In the genomic region with DNA sequence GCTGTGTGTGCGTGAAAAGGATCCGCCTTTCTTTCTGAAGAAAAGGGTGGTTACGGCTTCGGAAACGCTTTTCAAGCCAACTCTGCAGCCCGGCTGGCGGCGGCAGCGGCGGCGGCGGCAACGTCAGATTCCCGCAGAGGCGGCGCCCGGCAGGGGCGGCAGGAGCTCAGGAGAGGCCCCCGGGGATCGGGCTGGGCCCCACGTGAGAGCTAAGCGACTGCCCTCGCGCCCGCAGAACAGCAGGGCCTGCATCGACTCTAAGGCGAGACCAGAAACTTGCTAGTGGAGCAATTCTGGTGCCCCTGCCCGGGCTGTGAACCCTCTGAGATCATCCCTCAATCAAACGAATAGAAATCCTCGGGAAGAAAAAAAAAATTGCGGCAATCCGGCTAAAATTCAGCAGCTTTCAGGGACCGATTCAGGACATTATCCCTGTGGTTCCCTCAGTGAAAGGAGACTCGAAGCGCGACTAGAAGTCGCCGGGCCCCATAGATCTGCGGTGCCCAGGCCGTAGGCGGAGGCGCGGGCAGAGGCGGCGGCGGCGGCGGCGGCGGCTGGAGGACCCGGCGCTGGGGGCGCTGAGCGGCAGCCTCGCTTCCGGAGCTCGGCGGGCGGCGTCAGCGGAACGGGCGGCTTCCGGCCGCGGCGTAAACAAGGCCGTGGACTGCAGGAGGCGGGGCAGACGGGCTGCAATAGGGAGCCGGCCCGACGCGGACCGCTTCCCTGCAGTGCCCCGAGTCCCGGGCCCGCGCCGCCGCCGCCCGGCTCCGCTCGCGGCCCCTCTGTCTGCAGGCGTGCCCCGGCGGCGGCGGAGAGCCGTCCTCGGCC, we compare ENCODE assay signal across 8 cellular contexts. TPM values are rescaled to one million over a fixed set of nuclear protein-coding genes. Genes with fewer than 3 reads are reported as not detected.
DNase-seq lines count a peak whose midpoint lies in the region; ATAC-seq and TF ChIP-seq lines count a peak whose summit lies in the region.

A gene with protein sequence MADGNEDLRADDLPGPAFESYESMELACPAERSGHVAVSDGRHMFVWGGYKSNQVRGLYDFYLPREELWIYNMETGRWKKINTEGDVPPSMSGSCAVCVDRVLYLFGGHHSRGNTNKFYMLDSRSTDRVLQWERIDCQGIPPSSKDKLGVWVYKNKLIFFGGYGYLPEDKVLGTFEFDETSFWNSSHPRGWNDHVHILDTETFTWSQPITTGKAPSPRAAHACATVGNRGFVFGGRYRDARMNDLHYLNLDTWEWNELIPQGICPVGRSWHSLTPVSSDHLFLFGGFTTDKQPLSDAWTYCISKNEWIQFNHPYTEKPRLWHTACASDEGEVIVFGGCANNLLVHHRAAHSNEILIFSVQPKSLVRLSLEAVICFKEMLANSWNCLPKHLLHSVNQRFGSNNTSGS (plus strand): TSS at position 681 of the 828 bp plus-strand sequence. CDS start 316 bp downstream, outside the sequence.

- H3K27me3 ChIP-seq in kidney epithelial cell (ENCODE audit: control insufficient read depth, insufficient read depth, low read length): no peaks in the 10 kb centered on the region

- ATAC-seq in GM19035 (IDR thresholded peaks at IDR 0.05; ENCODE audit: unreplicated experiment) (peak; percentile 92), HG03342 (IDR thresholded peaks at IDR 0.05; ENCODE audit: unreplicated experiment) (peak; percentile 91)
- ATAC-seq in activated CD4-positive, CD25-positive, alpha-beta regulatory T cell treated with anti-CD3 and anti-CD28 coated beads, Interleukin-2, amount 50 U/mL, for 24 hours: peak; percentile 84 to 86
- peak; percentile 83 for ATAC-seq in central memory CD8-positive, alpha-beta T cell (replicated peaks; ENCODE audit: extremely low read depth, poor library complexity, severe bottlenecking)

- peak within 1 kb of the TSS; percentile 97 for H3K27ac Mint-ChIP-seq in central memory CD8-positive, alpha-beta T cell (ENCODE audit: low read depth)

- no peaks in the 10 kb centered on the region for H3K9me3 Mint-ChIP-seq in central memory CD8-positive, alpha-beta T cell

- peak within 1 kb of the TSS; percentile 94 for H3K4me3 Mint-ChIP-seq in central memory CD8-positive, alpha-beta T cell

- TF ChIP-seq CTCF in kidney epithelial cell (IDR thresholded peaks at IDR 0.05; ENCODE audit: insufficient read depth, low read length, poor library complexity, severe bottlenecking): no peak

- DNase-seq in Ammon's horn (ENCODE audit: low spot score): peak; percentile 93
- DNase-seq in NCI-H446 (lab: John Stamatoyannopoulos, UW): peak; percentile 58 to 88
- peak; percentile 79 to 82 for DNase-seq in central memory CD8-positive, alpha-beta T cell (ENCODE audit: low spot score in 2 of 2)
- DNase-seq in kidney epithelial cell (ENCODE audit: low read depth): peak; percentile 58
- DNase-seq in stimulated activated CD4-positive, alpha-beta T cell treated with anti-CD3 and anti-CD28 coated beads, Interleukin-15, amount 100 ng/mL, for 24 hours: peak; percentile 92

- H3K27me3 Mint-ChIP-seq in central memory CD8-positive, alpha-beta T cell: no peaks in the 10 kb centered on the region

- no peaks in the 10 kb centered on the region for H3K36me3 ChIP-seq in kidney epithelial cell (ENCODE audit: control insufficient read depth, insufficient read depth, low read length)

- peaks cover 37% of the 10 kb centered on the region for H3K4me1 Mint-ChIP-seq in central memory CD8-positive, alpha-beta T cell

- peak within 1 kb of the TSS; percentile 63 for H3K4me3 ChIP-seq in kidney epithelial cell (ENCODE audit: low read depth, low read length)

- H3K36me3 Mint-ChIP-seq in central memory CD8-positive, alpha-beta T cell (ENCODE audit: insufficient read depth): peaks cover 21% of the 10 kb centered on the region

RNA-seq across cellular contexts. Expression of the gene that starts here (rescaled TPM):
- total RNA-seq in kidney epithelial cell: 30.8 and 32.6 TPM in 2 replicates

Comparison
In these comparisons a context has a peak if more than half of its experiments do, and no peak if none do; other contexts are left out.
1. Peak in every context shown above with its lines: DNase-seq, ATAC-seq and H3K4me3 ChIP-seq.